In genomic region chr9:107755267-107755666, GRCh38 we compare ENCODE assay signal across 12 cellular contexts.
A peak's percentile ranks its signal among the peaks of the same experiment; 100 is the strongest.
DNase-seq lines count a peak whose midpoint lies in the region; ATAC-seq, FAIRE-seq and TF ChIP-seq lines count a peak whose summit lies in the region.
"Had no signal": no experiment of that assay in that cellular context is flagged by ENCODE, and none has a peak within 500 bp of the region (broad histone marks: within the 10 kb centered on the region; RNA-seq: fewer than 3 reads in every experiment).

No MANE protein-coding gene starts in this region.

- H3K27ac ChIP-seq in astrocyte (ENCODE audit: low read depth, low read length): no peak overlapping the region

- H3K9ac ChIP-seq in astrocyte (ENCODE audit: low read length): no peak overlapping the region

- intact Hi-C loops in activated T-helper 1 cell treated with anti-CD3 and anti-CD28 coated beads, Interleukin-12 subunit alpha, Interleukin-12 subunit beta, Interleukin-2, Interleukin-4 antibody, amounts not matched to agents 30 ng/mL and 10 ng/mL and 1 ng/mL, durations not matched to agents 14 hours and 24 hours and 36 hours (cut with micrococcal nuclease): no loop called here

- no peaks in the 10 kb centered on the region for H3K36me3 Mint-ChIP-seq in astrocyte (ENCODE audit: low read depth, unreplicated experiment)
- H3K36me3 Mint-ChIP-seq in activated T-helper 1 cell treated with anti-CD3 and anti-CD28 coated beads, Interleukin-12 subunit alpha, Interleukin-12 subunit beta, Interleukin-2, Interleukin-4 antibody, amounts not matched to agents 30 ng/mL and 10 ng/mL and 1 ng/mL, durations not matched to agents 14 hours and 24 hours and 36 hours (ENCODE audit: low read depth): no peaks in the 10 kb centered on the region
- H3K36me3 Mint-ChIP-seq: activated CD8-positive, alpha-beta memory T cell treated with anti-CD3 and anti-CD28 coated beads, Interleukin-2, amount 10 ng/mL, durations not matched to agents 7 days and 5 days; IgD-negative memory B cell had no signal

- DNase-seq in A172 (ENCODE audit: low spot score) (peak; percentile 99), HTR-8/SVneo (ENCODE audit: insufficient read length, low spot score) (peak; percentile 64), astrocyte (ENCODE audit: low read depth) (peak; percentile 71), iris pigment epithelial cell (ENCODE audit: low read depth) (peak; percentile 57), COR-L47 (lab: John Stamatoyannopoulos, UW) (no peak)
- no peak for DNase-seq in activated T-helper 1 cell treated with anti-CD3 and anti-CD28 coated beads, Interleukin-12 subunit alpha, Interleukin-12 subunit beta, Interleukin-2, Interleukin-4 antibody, amounts not matched to agents 30 ng/mL and 10 ng/mL and 1 ng/mL, durations not matched to agents 14 hours and 24 hours and 36 hours (ENCODE audit: low spot score)
- DNase-seq: activated CD8-positive, alpha-beta memory T cell treated with anti-CD3 and anti-CD28 coated beads, Interleukin-2, amount 10 ng/mL, durations not matched to agents 7 days and 5 days; H7; RPMI8226 had no signal

- ATAC-seq in GM18511 (IDR thresholded peaks at IDR 0.05; ENCODE audit: unreplicated experiment) (no peak), HG02840 (IDR thresholded peaks at IDR 0.05; ENCODE audit: low FRiP score, unreplicated experiment) (no peak)
- ATAC-seq: activated CD8-positive, alpha-beta memory T cell treated with anti-CD3 and anti-CD28 coated beads, Interleukin-2, amount 10 ng/mL, durations not matched to agents 7 days and 5 days had no signal

- no peak overlapping the region for H3K27ac Mint-ChIP-seq in astrocyte (ENCODE audit: unreplicated experiment)
- H3K27ac Mint-ChIP-seq in activated T-helper 1 cell treated with anti-CD3 and anti-CD28 coated beads, Interleukin-12 subunit alpha, Interleukin-12 subunit beta, Interleukin-2, Interleukin-4 antibody, amounts not matched to agents 30 ng/mL and 10 ng/mL and 1 ng/mL, durations not matched to agents 14 hours and 24 hours and 36 hours: no peak overlapping the region
- H3K27ac Mint-ChIP-seq: activated CD8-positive, alpha-beta memory T cell treated with anti-CD3 and anti-CD28 coated beads, Interleukin-2, amount 10 ng/mL, durations not matched to agents 7 days and 5 days had no signal

- peak overlapping the region; percentile 35 for H3K4me2 ChIP-seq in astrocyte (ENCODE audit: low read length)

- no peaks in the 10 kb centered on the region for H3K9me3 Mint-ChIP-seq in astrocyte (ENCODE audit: unreplicated experiment)
- peaks cover 10% of the 10 kb centered on the region for H3K9me3 Mint-ChIP-seq in activated T-helper 1 cell treated with anti-CD3 and anti-CD28 coated beads, Interleukin-12 subunit alpha, Interleukin-12 subunit beta, Interleukin-2, Interleukin-4 antibody, amounts not matched to agents 30 ng/mL and 10 ng/mL and 1 ng/mL, durations not matched to agents 14 hours and 24 hours and 36 hours

- H3K36me3 ChIP-seq in astrocyte (ENCODE audit: insufficient read depth, low read length): no peaks in the 10 kb centered on the region

- no peaks in the 10 kb centered on the region for H3K9me3 ChIP-seq in astrocyte (ENCODE audit: insufficient read depth, low read depth, low read length)

- H3K27me3 ChIP-seq in astrocyte (ENCODE audit: insufficient read depth, low read length): no peaks in the 10 kb centered on the region

- TF ChIP-seq CTCF in astrocyte (IDR thresholded peaks at IDR 0.05; ENCODE audit: insufficient read depth, low read depth, low read length): no peak

- peaks cover 2% of the 10 kb centered on the region for H3K27me3 Mint-ChIP-seq in astrocyte (ENCODE audit: low read depth, unreplicated experiment)
- H3K27me3 Mint-ChIP-seq in activated T-helper 1 cell treated with anti-CD3 and anti-CD28 coated beads, Interleukin-12 subunit alpha, Interleukin-12 subunit beta, Interleukin-2, Interleukin-4 antibody, amounts not matched to agents 30 ng/mL and 10 ng/mL and 1 ng/mL, durations not matched to agents 14 hours and 24 hours and 36 hours (ENCODE audit: insufficient read depth): peaks cover 2% of the 10 kb centered on the region
- H3K27me3 Mint-ChIP-seq: activated CD8-positive, alpha-beta memory T cell treated with anti-CD3 and anti-CD28 coated beads, Interleukin-2, amount 10 ng/mL, durations not matched to agents 7 days and 5 days; IgD-negative memory B cell had no signal

- no peak overlapping the region for H2AFZ ChIP-seq in astrocyte (ENCODE audit: low read depth, low read length)

- peak; percentile 44 for FAIRE-seq in HTR-8/SVneo (lab: Jason Lieb, UNC)
- FAIRE-seq in astrocyte (lab: Jason Lieb, UNC): no peak

- no peak overlapping the region for H3K4me3 Mint-ChIP-seq in astrocyte (ENCODE audit: unreplicated experiment)
- no peak overlapping the region for H3K4me3 Mint-ChIP-seq in activated T-helper 1 cell treated with anti-CD3 and anti-CD28 coated beads, Interleukin-12 subunit alpha, Interleukin-12 subunit beta, Interleukin-2, Interleukin-4 antibody, amounts not matched to agents 30 ng/mL and 10 ng/mL and 1 ng/mL, durations not matched to agents 14 hours and 24 hours and 36 hours
- H3K4me3 Mint-ChIP-seq: activated CD8-positive, alpha-beta memory T cell treated with anti-CD3 and anti-CD28 coated beads, Interleukin-2, amount 10 ng/mL, durations not matched to agents 7 days and 5 days; IgD-negative memory B cell had no signal

- H3K79me2 ChIP-seq in astrocyte (ENCODE audit: insufficient read depth, low read length): no peaks in the 10 kb centered on the region

- H4K20me1 ChIP-seq in astrocyte (ENCODE audit: insufficient read depth, low read length): no peaks in the 10 kb centered on the region

- H3K4me3 ChIP-seq in astrocyte (ENCODE audit: insufficient read depth, low read depth, low read length): peak overlapping the region; percentile 8

- peaks cover 27% of the 10 kb centered on the region for H3K4me1 Mint-ChIP-seq in astrocyte (ENCODE audit: low read depth, unreplicated experiment)
- H3K4me1 Mint-ChIP-seq in activated T-helper 1 cell treated with anti-CD3 and anti-CD28 coated beads, Interleukin-12 subunit alpha, Interleukin-12 subunit beta, Interleukin-2, Interleukin-4 antibody, amounts not matched to agents 30 ng/mL and 10 ng/mL and 1 ng/mL, durations not matched to agents 14 hours and 24 hours and 36 hours (ENCODE audit: low read depth): no peaks in the 10 kb centered on the region
- H3K4me1 Mint-ChIP-seq: activated CD8-positive, alpha-beta memory T cell treated with anti-CD3 and anti-CD28 coated beads, Interleukin-2, amount 10 ng/mL, durations not matched to agents 7 days and 5 days had no signal

- peaks cover 26% of the 10 kb centered on the region for H3K4me1 ChIP-seq in astrocyte (ENCODE audit: insufficient read depth, low read length)

Comparison
In these comparisons a context has a peak if more than half of its experiments do, and no peak if none do; other contexts are left out.
1. DNase-seq: peak in A172 (single experiment), HTR-8/SVneo (single experiment), astrocyte (single experiment) and iris pigment epithelial cell (single experiment); none in activated T-helper 1 cell treated with anti-CD3 and anti-CD28 coated beads, Interleukin-12 subunit alpha, Interleukin-12 subunit beta, Interleukin-2, Interleukin-4 antibody, amounts not matched to agents 30 ng/mL and 10 ng/mL and 1 ng/mL, durations not matched to agents 14 hours and 24 hours and 36 hours (single experiment) and COR-L47 (single experiment).